ENCODE assay signal across 9 cellular contexts in genomic region chr7:134669845-134670373, GRCh38. TPM values are rescaled to one million over a fixed set of nuclear protein-coding genes. Genes with fewer than 3 reads are reported as not detected.
DNase-seq lines count a peak whose midpoint lies in the region; ATAC-seq, FAIRE-seq and TF ChIP-seq lines count a peak whose summit lies in the region.
"Had no signal": no experiment of that assay in that cellular context is flagged by ENCODE, and none has a peak within 500 bp of the region (broad histone marks: within the 10 kb centered on the region; RNA-seq: fewer than 3 reads in every experiment).

No MANE protein-coding gene starts in this region.

- intact Hi-C loops in activated CD4-positive, alpha-beta memory T cell treated with anti-CD3 and anti-CD28 coated beads for 36 hours (cut with micrococcal nuclease), result loop anchor here (1.0 to 5.0 kb wide), 3 partner anchors 24 to 56 kb away; partner anchors contain the start of gene BPGM
- intact Hi-C loops in endothelial cell of umbilical vein (cut with micrococcal nuclease), result loop anchor here (1.0 to 2.0 kb wide), 7 partner anchors 8 to 109 kb away; partner anchors contain the start of genes BPGM and CALD1

- H3K4me3 ChIP-seq in endothelial cell of umbilical vein (replicated peaks in 1 of 3; ENCODE audit: insufficient read depth in 1 of 3, low read depth in 1 of 3, low read length in 3 of 3), result peak overlapping the region in 1 of 3 experiments; percentile 10
- H3K4me3 ChIP-seq: uterus had no signal

- H2AFZ ChIP-seq in endothelial cell of umbilical vein (ENCODE audit: low read depth, low read length), result no peak overlapping the region

- peak; percentile 70 for ATAC-seq in HG02588 (IDR thresholded peaks at IDR 0.05; ENCODE audit: unreplicated experiment)

- no TSS peak for BruUV-seq in endothelial cell of umbilical vein (replicated peaks; lab: Mats Ljungman, UMichigan)

- H3K27me3 ChIP-seq in endothelial cell of umbilical vein (ENCODE audit: control insufficient read depth in 2 of 2, insufficient read depth in 2 of 2, low read length in 2 of 2), result no peaks in the 10 kb centered on the region
- H3K27me3 ChIP-seq: uterus had no signal

- DNase-seq in DMS153 (lab: John Stamatoyannopoulos, UW), result peak; percentile 84
- peak; percentile 69 for DNase-seq in NCI-H226
- peak; percentile 87 for DNase-seq in activated CD4-positive, alpha-beta memory T cell treated with anti-CD3 and anti-CD28 coated beads for 36 hours
- peak; percentile 99 for DNase-seq in endothelial cell of umbilical vein (ENCODE audit: low read depth, low spot score)
- DNase-seq in renal cortical epithelial cell (ENCODE audit: low read depth), result peak; percentile 93
- no peak for DNase-seq in NCI-H146 treated with DMSO at 0.1 percent for 48 hours (lab: John Stamatoyannopoulos, UW; ENCODE audit: unreplicated experiment)
- no peak for DNase-seq in cerebellum (ENCODE audit: low spot score)

- peaks cover 50% of the 10 kb centered on the region for H3K4me1 ChIP-seq in endothelial cell of umbilical vein (ENCODE audit: control insufficient read depth, extremely low read depth, insufficient read depth, low read length)
- H3K4me1 ChIP-seq: uterus had no signal

- H3K27ac Mint-ChIP-seq in activated CD4-positive, alpha-beta memory T cell treated with anti-CD3 and anti-CD28 coated beads for 36 hours, result peak overlapping the region; percentile 74

- H3K36me3 Mint-ChIP-seq in activated CD4-positive, alpha-beta memory T cell treated with anti-CD3 and anti-CD28 coated beads for 36 hours, result peaks cover 24% of the 10 kb centered on the region

- no peaks in the 10 kb centered on the region for H3K9me1 ChIP-seq in endothelial cell of umbilical vein (replicated peaks; ENCODE audit: control insufficient read depth, extremely low read depth, insufficient read depth, low read length)

- TF ChIP-seq CTCF in endothelial cell of umbilical vein (IDR thresholded peaks at IDR 0.05; ENCODE audit: extremely low read depth in 1 of 2, insufficient read depth in 1 of 2, low read depth in 1 of 2, low read length in 2 of 2), result no peak

- no peaks in the 10 kb centered on the region for H3K27me3 Mint-ChIP-seq in activated CD4-positive, alpha-beta memory T cell treated with anti-CD3 and anti-CD28 coated beads for 36 hours

- H3K79me2 ChIP-seq in endothelial cell of umbilical vein (ENCODE audit: control insufficient read depth, insufficient read depth, low read length), result peaks cover 58% of the 10 kb centered on the region

- H3K9ac ChIP-seq in endothelial cell of umbilical vein (replicated peaks; ENCODE audit: extremely low read depth, insufficient read depth, low read length), result peak overlapping the region; percentile 92

- peaks cover 10% of the 10 kb centered on the region for H3K9me3 Mint-ChIP-seq in activated CD4-positive, alpha-beta memory T cell treated with anti-CD3 and anti-CD28 coated beads for 36 hours

- H3K36me3 ChIP-seq in endothelial cell of umbilical vein (ENCODE audit: control insufficient read depth in 2 of 2, extremely low read depth in 1 of 2, insufficient read depth in 2 of 2, low read length in 2 of 2), result peaks cover 0 to 1% of the 10 kb centered on the region in 2 experiments
- H3K36me3 ChIP-seq: uterus had no signal

- no peaks in the 10 kb centered on the region for H4K20me1 ChIP-seq in endothelial cell of umbilical vein (replicated peaks; ENCODE audit: control insufficient read depth, extremely low read depth, insufficient read depth, low read length)

- CTCF ChIA-PET in activated CD4-positive, alpha-beta memory T cell treated with anti-CD3 and anti-CD28 coated beads for 36 hours (lab: Charles Lee), result interaction anchor here (0.6 to 2.5 kb wide), 4 partner anchors 9 to 38 kb away, joined by 3 to 8 read pairs (median 7); partner anchors contain the start of gene BPGM
- CTCF ChIA-PET in endothelial cell of umbilical vein (lab: Charles Lee), result interaction anchor here (0.8 to 5.1 kb wide), 9 partner anchors 9 to 122 kb away, joined by 3 to 31 read pairs (median 4); no protein-coding TSS in a partner anchor

- peak; percentile 98 for FAIRE-seq in endothelial cell of umbilical vein (lab: Jason Lieb, UNC)

- H3K27ac ChIP-seq in endothelial cell of umbilical vein (ENCODE audit: insufficient read depth, low read depth, low read length), result peak overlapping the region; percentile 100
- H3K27ac ChIP-seq: uterus had no signal

- no peaks in the 10 kb centered on the region for H3K9me3 ChIP-seq in endothelial cell of umbilical vein (replicated peaks; ENCODE audit: control insufficient read depth, insufficient read depth, low read length)
- H3K9me3 ChIP-seq: uterus had no signal

- TF ChIP-seq POLR2A in endothelial cell of umbilical vein (IDR thresholded peaks at IDR 0.05; ENCODE audit: low read depth, low read length), result no peak

- peaks cover 48% of the 10 kb centered on the region for H3K4me1 Mint-ChIP-seq in activated CD4-positive, alpha-beta memory T cell treated with anti-CD3 and anti-CD28 coated beads for 36 hours (ENCODE audit: low read depth)

- peak overlapping the region; percentile 27 for H3K4me3 Mint-ChIP-seq in activated CD4-positive, alpha-beta memory T cell treated with anti-CD3 and anti-CD28 coated beads for 36 hours

- peak overlapping the region; percentile 70 for H3K4me2 ChIP-seq in endothelial cell of umbilical vein (ENCODE audit: insufficient read depth, low read length)

- dilution Hi-C loops in endothelial cell of umbilical vein (cut with MboI; ENCODE audit: extremely low pct_ligation_motif_present, low sequenced_read_pairs), result no loop called here

- POLR2A ChIA-PET in activated CD4-positive, alpha-beta memory T cell treated with anti-CD3 and anti-CD28 coated beads for 36 hours (lab: Charles Lee), result no interaction called here
- POLR2A ChIA-PET in endothelial cell of umbilical vein (lab: Charles Lee), result interaction anchor here (1.4 kb wide), 1 partner anchor 24 kb away, joined by 4 read pairs; the partner anchor contains the start of gene BPGM

TF ChIP-seq in endothelial cell of umbilical vein, 7 proteins besides CTCF, POLR2A, EP300 and RAD21:
- TF ChIP-seq JUN (IDR thresholded peaks at IDR 0.05; ENCODE audit: borderline replicate concordance, insufficient read depth, insufficient read length, low read depth) (peak; percentile 90), GATA2 (IDR thresholded peaks at IDR 0.05; ENCODE audit: insufficient read depth, insufficient read length, low read depth, low read length) (peak; percentile 73), MAX (IDR thresholded peaks at IDR 0.05; ENCODE audit: insufficient read depth, insufficient read length) (no peak), POLR2AphosphoS5 (IDR thresholded peaks at IDR 0.05; ENCODE audit: insufficient read depth, low read depth, low read length) (peak; percentile 91), EZH2 (IDR thresholded peaks at IDR 0.05; ENCODE audit: borderline replicate concordance, low read depth, low read length, severe bottlenecking) (no peak), FOS (IDR thresholded peaks at IDR 0.05; ENCODE audit: borderline replicate concordance, insufficient read depth, low read length) (peak; percentile 91)
TF ChIP-seq in endothelial cell of umbilical vein: peak in this region for 4.

RNA-seq across cellular contexts. Expression of gene BPGM, which starts 23.3 kb away (rescaled TPM):
- total RNA-seq in activated CD4-positive, alpha-beta memory T cell treated with anti-CD3 and anti-CD28 coated beads for 36 hours, result 10 to 100 TPM; 23.7 to 24.9 TPM
- total RNA-seq in endothelial cell of umbilical vein (28.3 and 44.4 TPM in 2 replicates), renal cortical epithelial cell (45.8 and 118 TPM in 2 replicates), cerebellum (25.4 TPM)
- 18.9 and 24.2 TPM in 2 replicates for polyA plus RNA-seq in endothelial cell of umbilical vein
- 35.6 and 36.7 TPM in 2 replicates for polyA plus RNA-seq in endothelial cell of umbilical vein (2011; cell fraction: cytosol; rRNA removed)
- polyA plus RNA-seq in endothelial cell of umbilical vein (2011; cell fraction: nucleus; rRNA removed), result 24.4 and 31.7 TPM in 2 replicates
- 62.5 and 70.6 TPM in 2 replicates for polyA plus RNA-seq in endothelial cell of umbilical vein (2012)
- 24.6 and 27.8 TPM in 2 replicates for polyA minus RNA-seq in endothelial cell of umbilical vein
- 3.1 TPM for polyA minus RNA-seq in endothelial cell of umbilical vein (2011; cell fraction: cytosol; rRNA and poly(A)+ RNA removed)
- polyA minus RNA-seq in endothelial cell of umbilical vein (2011; cell fraction: nucleus; rRNA and poly(A)+ RNA removed), result 25.4 and 28.9 TPM in 2 replicates

Comparison
In these comparisons a context has a peak if more than half of its experiments do, and no peak if none do; other contexts are left out.
1. DNase-seq: peak in DMS153 (single experiment), NCI-H226 (single experiment), activated CD4-positive, alpha-beta memory T cell treated with anti-CD3 and anti-CD28 coated beads for 36 hours (single experiment), endothelial cell of umbilical vein (single experiment) and renal cortical epithelial cell (single experiment); none in NCI-H146 treated with DMSO at 0.1 percent for 48 hours (single experiment) and cerebellum (single experiment).